ENCODE assay signal across 9 cellular contexts in the genomic region with DNA sequence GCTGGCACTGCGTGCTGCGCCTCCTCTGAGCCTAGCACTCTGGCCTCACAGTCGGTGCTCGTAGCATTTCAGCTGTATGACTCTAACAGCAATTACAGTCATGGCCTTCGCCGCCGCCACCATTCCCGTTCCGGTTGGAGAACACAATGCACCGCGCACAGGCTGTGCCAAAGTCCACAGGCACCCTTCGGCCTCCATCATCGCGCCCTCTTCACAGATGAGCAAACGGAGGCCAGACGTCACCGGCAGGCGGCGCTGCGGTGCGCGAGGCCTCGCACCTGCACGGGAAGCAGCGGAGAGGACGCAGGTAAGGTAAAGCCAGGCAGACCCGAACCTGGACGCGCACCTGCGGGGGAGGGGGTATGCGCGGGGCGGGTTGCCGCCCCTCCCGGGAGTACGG.
DNase-seq lines count a peak whose midpoint lies in the region; ATAC-seq and TF ChIP-seq lines count a peak whose summit lies in the region.
"Had no signal": no experiment of that assay in that cellular context is flagged by ENCODE, and none has a peak within 500 bp of the region (broad histone marks: within the 10 kb centered on the region; RNA-seq: fewer than 3 reads in every experiment).

No MANE protein-coding gene starts in this region.

- H3K4me3 Mint-ChIP-seq in activated T-cell treated with anti-CD3 and anti-CD28 coated beads, Interleukin-2, amount 50 U/mL, for 4 hours = peak overlapping the region; percentile 35

- no peaks in the 10 kb centered on the region for H3K36me3 Mint-ChIP-seq in activated T-cell treated with anti-CD3 and anti-CD28 coated beads, Interleukin-2, amount 50 U/mL, for 4 hours (ENCODE audit: insufficient read depth)

- H3K4me1 Mint-ChIP-seq in activated T-cell treated with anti-CD3 and anti-CD28 coated beads, Interleukin-2, amount 50 U/mL, for 4 hours (ENCODE audit: low read depth) = peaks cover 6% of the 10 kb centered on the region

- peaks cover 56% of the 10 kb centered on the region for H3K27me3 Mint-ChIP-seq in activated T-cell treated with anti-CD3 and anti-CD28 coated beads, Interleukin-2, amount 50 U/mL, for 4 hours (ENCODE audit: low read depth)

- ATAC-seq in activated T-cell treated with anti-CD3 and anti-CD28 coated beads, Interleukin-2, amount 50 U/mL, for 4 hours = peak; percentile 30 to 43
- ATAC-seq in HG03460 (IDR thresholded peaks at IDR 0.05; ENCODE audit: unreplicated experiment) = no peak
- ATAC-seq in HG02642 (IDR thresholded peaks at IDR 0.05; ENCODE audit: poor library complexity, unreplicated experiment) = no peak
- no peak for ATAC-seq in HG03280 (IDR thresholded peaks at IDR 0.05; ENCODE audit: unreplicated experiment)

- DNase-seq in HFF-Myc (ENCODE audit: extremely low read depth, low read depth) = no peak
- DNase-seq in activated T-cell treated with anti-CD3 and anti-CD28 coated beads, Interleukin-2, amount 50 U/mL, for 4 hours = peak; percentile 29
- peak; percentile 60 for DNase-seq in islet precursor cell
- peak; percentile 33 to 36 for DNase-seq in stimulated activated CD8-positive, alpha-beta memory T cell treated with anti-CD3 and anti-CD28 coated beads, Interleukin-2, amount 100 ng/mL, for 48 hours (ENCODE audit: low read depth in 2 of 2)
- no peak for DNase-seq in OCI-M1 (lab: John Stamatoyannopoulos, UW)
- DNase-seq: NCI-H1436 treated with DMSO at 0.1 percent for 48 hours had no signal

- no peaks in the 10 kb centered on the region for H3K9me3 Mint-ChIP-seq in activated T-cell treated with anti-CD3 and anti-CD28 coated beads, Interleukin-2, amount 50 U/mL, for 4 hours

- H3K4me3 ChIP-seq in HFF-Myc (replicated peaks; ENCODE audit: low read depth, low read length) = no peak overlapping the region

- peak; percentile 61 for TF ChIP-seq CTCF in HFF-Myc (IDR thresholded peaks at IDR 0.05; ENCODE audit: low read depth, low read length, missing control alignments)

Comparison
In these comparisons a context has a peak if more than half of its experiments do, and no peak if none do; other contexts are left out.
1. DNase-seq: peak in activated T-cell treated with anti-CD3 and anti-CD28 coated beads, Interleukin-2, amount 50 U/mL, for 4 hours (single experiment), islet precursor cell (single experiment) and stimulated activated CD8-positive, alpha-beta memory T cell treated with anti-CD3 and anti-CD28 coated beads, Interleukin-2, amount 100 ng/mL, for 48 hours (2 of 2); none in HFF-Myc (single experiment) and OCI-M1 (single experiment).
2. ATAC-seq: peak in activated T-cell treated with anti-CD3 and anti-CD28 coated beads, Interleukin-2, amount 50 U/mL, for 4 hours (2 of 2); none in HG03460 (single experiment), HG02642 (single experiment) and HG03280 (single experiment).